In genomic region chr3:128340904-128341555, GRCh38 we compare ENCODE assay signal across 26 cellular contexts.
DNase-seq lines count a peak whose midpoint lies in the region; ATAC-seq, FAIRE-seq and TF ChIP-seq lines count a peak whose summit lies in the region.
"Had no signal": no experiment of that assay in that cellular context is flagged by ENCODE, and none has a peak within 500 bp of the region (broad histone marks: within the 10 kb centered on the region; RNA-seq: fewer than 3 reads in every experiment).

No MANE protein-coding gene starts in this region.

- H3K36me3 ChIP-seq in right lobe of liver (peaks cover 0 to 12% (median 3%) of the 10 kb centered on the region in 4 donors), HepG2 (replicated peaks in 1 of 2; ENCODE audit: control insufficient read depth in 1 of 2, insufficient read depth in 2 of 2, low read length in 2 of 2) (peaks cover 10 to 33% of the 10 kb centered on the region in 2 experiments; a peak in 4 of 5 replicates), left lung (peaks cover 0 to 29% of the 10 kb centered on the region in 2 donors), sigmoid colon (peaks cover 0 to 12% (median 3%) of the 10 kb centered on the region in 4 donors), hepatocyte (replicated peaks; ENCODE audit: insufficient read depth, low read depth) (no peaks in the 10 kb centered on the region)
- H3K36me3 ChIP-seq: MG63, SJSA1 had no signal

- no peak for FAIRE-seq in HepG2 (lab: Jason Lieb, UNC)
- FAIRE-seq: A204.1, HTR-8/SVneo had no signal

- H3K27ac ChIP-seq in right lobe of liver (no peak overlapping the region), HepG2 (ENCODE audit: extremely low read length, insufficient read depth, low read length) (no peak overlapping the region), left lung (no peak overlapping the region), sigmoid colon (no peak overlapping the region), hepatocyte (no peak overlapping the region)
- H3K27ac ChIP-seq: BLaER1, GM23248, PC-9, SJSA1 had no signal

- TF ChIP-seq POLR2A in right lobe of liver (IDR thresholded peaks at IDR 0.05) (no peak), HepG2 (IDR thresholded peaks at IDR 0.05; ENCODE audit: insufficient read depth in 1 of 2, low read depth in 2 of 2, low read length in 2 of 2) (no peak), sigmoid colon (IDR thresholded peaks at IDR 0.05) (no peak)

- TF ChIP-seq CTCF in right lobe of liver (IDR thresholded peaks at IDR 0.05): no peak
- TF ChIP-seq CTCF in HepG2 (CRISPR knock-in tag; IDR thresholded peaks at IDR 0.05): no peak
- TF ChIP-seq CTCF in left lung (IDR thresholded peaks at IDR 0.05): no peak
- TF ChIP-seq CTCF in sigmoid colon (IDR thresholded peaks at IDR 0.05): no peak
- TF ChIP-seq CTCF in hepatocyte (IDR thresholded peaks at IDR 0.05; ENCODE audit: poor library complexity): no peak

- H3K4me1 ChIP-seq in right lobe of liver: no peaks in the 10 kb centered on the region
- H3K4me1 ChIP-seq in HepG2 (ENCODE audit: insufficient read depth, low read length): peaks cover 45% of the 10 kb centered on the region
- no peaks in the 10 kb centered on the region for H3K4me1 ChIP-seq in left lung
- H3K4me1 ChIP-seq in sigmoid colon: no peaks in the 10 kb centered on the region
- H3K4me1 ChIP-seq in hepatocyte (ENCODE audit: insufficient read depth): peaks cover 46% of the 10 kb centered on the region
- H3K4me1 ChIP-seq: BLaER1 had no signal

- H3K9ac ChIP-seq in HepG2 (ENCODE audit: insufficient read depth, low read depth, low read length): no peak overlapping the region
- H3K9ac ChIP-seq: BLaER1, GM23248 had no signal

- no peak overlapping the region for H3K4me2 ChIP-seq in HepG2 (ENCODE audit: low read depth, low read length)
- no peak overlapping the region for H3K4me2 ChIP-seq in hepatocyte
- H3K4me2 ChIP-seq: BLaER1, PC-9 had no signal

- CTCF ChIA-PET in HepG2 (lab: Yijun Ruan, JAX; ENCODE audit: low intra/inter-chr PET ratio, low total read pairs): no interaction called here

- POLR2A ChIA-PET in HepG2 (lab: Yijun Ruan, JAX): no interaction called here

- BruUV-seq in HepG2 (replicated peaks; lab: Mats Ljungman, UMichigan): no TSS peak

- H3K9me3 ChIP-seq in right lobe of liver (no peaks in the 10 kb centered on the region), HepG2 (ENCODE audit: low read length) (no peaks in the 10 kb centered on the region), left lung (no peaks in the 10 kb centered on the region), sigmoid colon (no peaks in the 10 kb centered on the region), hepatocyte (ENCODE audit: low read depth) (no peaks in the 10 kb centered on the region)
- H3K9me3 ChIP-seq: BLaER1, MG63, SJSA1 had no signal

- no peak overlapping the region for H2AFZ ChIP-seq in HepG2 (ENCODE audit: low read length)
- no peak overlapping the region for H2AFZ ChIP-seq in hepatocyte
- H2AFZ ChIP-seq: GM23248, PC-9 had no signal

- no peaks in the 10 kb centered on the region for H4K20me1 ChIP-seq in HepG2 (ENCODE audit: insufficient read depth, low read length)
- H4K20me1 ChIP-seq in hepatocyte (ENCODE audit: insufficient read depth, poor library complexity, severe bottlenecking): no peaks in the 10 kb centered on the region

- intact Hi-C loops in right lobe of liver (cut with DNase I): no loop called here
- intact Hi-C loops in HepG2 (cut with micrococcal nuclease; ENCODE audit: unreplicated experiment): no loop called here
- intact Hi-C loops in left lung (cut with DNase I): no loop called here
- intact Hi-C loops in sigmoid colon (cut with DNase I): no loop called here

- no peak overlapping the region for H3K4me3 ChIP-seq in right lobe of liver
- no peak overlapping the region for H3K4me3 ChIP-seq in HepG2 (replicated peaks in 1 of 3; ENCODE audit: insufficient read depth in 1 of 3, low read depth in 2 of 3, low read length in 3 of 3)
- H3K4me3 ChIP-seq in left lung: no peak overlapping the region
- no peak overlapping the region for H3K4me3 ChIP-seq in sigmoid colon
- no peak overlapping the region for H3K4me3 ChIP-seq in hepatocyte
- H3K4me3 ChIP-seq: BLaER1, GM23248, MG63, PC-9, SJSA1 had no signal

- H3K27me3 ChIP-seq in right lobe of liver: no peaks in the 10 kb centered on the region
- no peaks in the 10 kb centered on the region for H3K27me3 ChIP-seq in HepG2 (ENCODE audit: control insufficient read depth in 1 of 2, insufficient read depth in 2 of 2, low read length in 2 of 2)
- H3K27me3 ChIP-seq in left lung: no peaks in the 10 kb centered on the region
- H3K27me3 ChIP-seq in sigmoid colon: no peaks in the 10 kb centered on the region
- no peaks in the 10 kb centered on the region for H3K27me3 ChIP-seq in hepatocyte
- H3K27me3 ChIP-seq: BLaER1, MG63, SJSA1 had no signal

- ATAC-seq in right lobe of liver (no peak), HepG2 (no peak), left lung (no peak), HG03439 (IDR thresholded peaks at IDR 0.05; ENCODE audit: unreplicated experiment) (no peak)

- no peak for TF ChIP-seq RAD21 in HepG2 (CRISPR knock-in tag; IDR thresholded peaks at IDR 0.05)

- no peaks in the 10 kb centered on the region for H3K9me2 ChIP-seq in hepatocyte (replicated peaks; ENCODE audit: insufficient read depth)

- in situ Hi-C loops in HepG2 (cut with HindIII; ENCODE audit: extremely low pct_ligation_motif_present, low pct_unique_long_range_greater_than_20kb): no loop called here

- WGBS in right lobe of liver (ENCODE audit: insufficient coverage, low coverage, low lambda C conversion rate, missing lambda C conversion rate): 95% methylated on average over 8 of the region's 13 CpGs
- 91% methylated on average over 6 of the region's 13 CpGs for WGBS in HepG2 (ENCODE audit: low lambda C conversion rate)
- 96 to 97% methylated on average over 13 of the region's 13 CpGs for WGBS in sigmoid colon, 2 donors
- WGBS in hepatocyte (ENCODE audit: low lambda C conversion rate, missing lambda C conversion rate): 96% methylated on average over 13 of the region's 13 CpGs

- TF ChIP-seq EP300 in HepG2 (IDR thresholded peaks at IDR 0.05; ENCODE audit: low read depth in 2 of 2, low read length in 2 of 2) (no peak), HepG2 (CRISPR knock-in tag; IDR thresholded peaks at IDR 0.05; ENCODE audit: borderline replicate concordance) (no peak), sigmoid colon (IDR thresholded peaks at IDR 0.05) (no peak)

- DNase-seq in right lobe of liver (peak in 2 of 3 donors; percentile 11 to 45), HepG2 (ENCODE audit: low spot score) (no peak), left lung (peak; percentile 26 to 56), sigmoid colon (peak; percentile 48), hepatocyte (ENCODE audit: low spot score) (no peak), RKO (ENCODE audit: low spot score) (no peak)
- DNase-seq: CD4-positive, alpha-beta memory T cell; COR-L47; DMS53; GM23248; H9; KBM-7; MG63; NCI-H1105 treated with DMSO at 0.1 percent for 48 hours; NCI-H146; NCI-H1930; NCI-H2227 treated with DMSO at 0.1 percent for 48 hours; NCI-H526 treated with DMSO at 0.1 percent for 48 hours; Right ventricle myocardium superior; RPMI8226 had no signal

- H3K79me2 ChIP-seq in HepG2 (ENCODE audit: insufficient read depth, low read length) (no peaks in the 10 kb centered on the region), hepatocyte (no peaks in the 10 kb centered on the region)

TF ChIP-seq in HepG2, 621 proteins besides CTCF, POLR2A, EP300 and RAD21:
- TF ChIP-seq FOXM1 (CRISPR knock-in tag; IDR thresholded peaks at IDR 0.05): no peak
- TF ChIP-seq KLF15 (CRISPR knock-in tag; IDR thresholded peaks at IDR 0.05; ENCODE audit: borderline replicate concordance): no peak
- TF ChIP-seq SP4 (CRISPR knock-in tag; IDR thresholded peaks at IDR 0.05): no peak
- no peak for TF ChIP-seq HOXA3 (CRISPR knock-in tag; IDR thresholded peaks at IDR 0.05)
- TF ChIP-seq ZNF75D (CRISPR knock-in tag; IDR thresholded peaks at IDR 0.05; ENCODE audit: borderline replicate concordance): no peak
- no peak for TF ChIP-seq ZNF562 (CRISPR knock-in tag; IDR thresholded peaks at IDR 0.05; ENCODE audit: borderline replicate concordance)
- no peak for TF ChIP-seq JUND (CRISPR knock-in tag; IDR thresholded peaks at IDR 0.05)
- no peak for TF ChIP-seq SRF (IDR thresholded peaks at IDR 0.05; ENCODE audit: low read depth, low read length)
- TF ChIP-seq RFX1 (IDR thresholded peaks at IDR 0.05): no peak

Comparison
In these comparisons a context has a peak if more than half of its experiments do, and no peak if none do; other contexts are left out.
1. DNase-seq: peak in right lobe of liver (2 of 3), left lung (2 of 2) and sigmoid colon (single experiment); none in HepG2 (single experiment), hepatocyte (single experiment) and RKO (single experiment).